8 cellular contexts compared by ENCODE assay signal in the genomic region with DNA sequence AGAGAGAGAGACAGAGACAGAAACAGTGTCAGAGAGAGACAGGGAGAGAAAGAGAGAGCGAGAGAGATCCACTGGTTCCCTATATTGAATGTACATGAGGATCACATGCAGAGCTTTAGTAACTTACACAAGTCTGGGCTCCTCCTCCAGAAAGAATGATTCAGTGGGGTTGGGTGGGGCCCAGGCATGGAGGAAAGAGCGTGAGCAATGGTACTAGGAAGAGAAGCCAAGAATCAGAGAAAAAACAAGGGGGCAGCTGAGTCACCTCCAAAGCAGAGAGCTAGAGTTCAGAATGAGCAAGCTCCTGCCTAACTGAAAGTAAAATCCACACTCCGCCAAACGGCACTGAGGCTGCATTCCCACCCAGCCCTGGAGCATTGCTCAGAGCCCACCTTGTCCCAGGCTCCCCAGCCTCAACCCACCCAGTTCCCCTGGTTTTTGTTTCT.
DNase-seq lines count a peak whose midpoint lies in the region; ATAC-seq and TF ChIP-seq lines count a peak whose summit lies in the region.

No MANE protein-coding gene starts in this region.

- TF ChIP-seq CTCF in HFF-Myc (IDR thresholded peaks at IDR 0.05; ENCODE audit: low read depth, low read length, missing control alignments): no peak
- TF ChIP-seq CTCF in foreskin keratinocyte (conservative IDR thresholded peaks at IDR 0.05): peak; percentile 2

- DNase-seq in HFF-Myc (ENCODE audit: extremely low read depth, low read depth) (peak; percentile 88), SW 1271 (lab: John Stamatoyannopoulos, UW) (peak; percentile 21 to 47), foreskin keratinocyte (peak; percentile 96 to 98), skeletal muscle cell (ENCODE audit: low read depth) (peak; percentile 91), DMS 273 (lab: John Stamatoyannopoulos, UW; ENCODE audit: unreplicated experiment) (no peak), AML-193 (lab: John Stamatoyannopoulos, UW) (no peak)

- ATAC-seq in foreskin keratinocyte: peak; percentile 96
- no peak for ATAC-seq in GM18498 (IDR thresholded peaks at IDR 0.05; ENCODE audit: unreplicated experiment)
- no peak for ATAC-seq in GM21825 (IDR thresholded peaks at IDR 0.05; ENCODE audit: unreplicated experiment)

- peaks cover 23% of the 10 kb centered on the region for H3K4me1 ChIP-seq in foreskin keratinocyte

- H3K27ac ChIP-seq in foreskin keratinocyte: peak overlapping the region; percentile 97

- H3K27me3 ChIP-seq in foreskin keratinocyte: no peaks in the 10 kb centered on the region

- H3K4me3 ChIP-seq in HFF-Myc (replicated peaks; ENCODE audit: low read depth, low read length) (peak overlapping the region; percentile 44), skeletal muscle cell (ENCODE audit: low read depth, low read length) (peak overlapping the region; percentile 42)

Comparison
In these comparisons a context has a peak if more than half of its experiments do, and no peak if none do; other contexts are left out.
1. DNase-seq: peak in HFF-Myc (single experiment), SW 1271 (2 of 2), foreskin keratinocyte (2 of 2) and skeletal muscle cell (single experiment); none in DMS 273 (single experiment) and AML-193 (0 of 2).